Comparison of ENCODE assay signal across 8 cellular contexts in genomic region chr4:10106421-10107039, GRCh38. TPM values are rescaled to one million over a fixed set of nuclear protein-coding genes. Genes with fewer than 3 reads are reported as not detected.
DNase-seq lines count a peak whose midpoint lies in the region; TF ChIP-seq lines count a peak whose summit lies in the region.

No MANE protein-coding gene starts in this region.

- no peak overlapping the region for H3K4ac ChIP-seq in H9 (ENCODE audit: low read depth, low read length)

- H3K9me3 ChIP-seq in H9 (ENCODE audit: control insufficient read depth, low read depth, low read length) = no peaks in the 10 kb centered on the region

- H2AK5ac ChIP-seq in H9 (ENCODE audit: insufficient read length, low read length) = no peak overlapping the region

- H3K23me2 ChIP-seq in H9 (ENCODE audit: insufficient read length, low read depth, low read length, poor library complexity, severe bottlenecking) = no peaks in the 10 kb centered on the region

- POLR2A ChIA-PET in activated CD4-positive, alpha-beta memory T cell treated with anti-CD3 and anti-CD28 coated beads for 36 hours (lab: Charles Lee) = interaction anchor here (0.9 to 8.8 kb wide), 5 partner anchors 8 to 13 kb away, joined by 3 to 80 read pairs (median 5); partner anchors contain the start of gene WDR1

- H3K27me3 ChIP-seq in dorsolateral prefrontal cortex (no peaks in the 10 kb centered on the region), H9 (ENCODE audit: insufficient read depth, low read length) (no peaks in the 10 kb centered on the region)

- no peak overlapping the region for H3K9ac ChIP-seq in H9 (ENCODE audit: extremely low read depth, insufficient read length, low read length)

- no peaks in the 10 kb centered on the region for H3K27me3 Mint-ChIP-seq in activated CD4-positive, alpha-beta memory T cell treated with anti-CD3 and anti-CD28 coated beads for 36 hours
- no peaks in the 10 kb centered on the region; the same call in 1 of the 2 replicates for H3K27me3 Mint-ChIP-seq in H9 (ENCODE audit: low read depth)

- no peak overlapping the region for H2BK20ac ChIP-seq in H9 (ENCODE audit: low read depth, low read length, poor library complexity, severe bottlenecking)

- peaks cover 4% of the 10 kb centered on the region for H3K79me1 ChIP-seq in H9 (ENCODE audit: insufficient read depth, low read depth, low read length, poor library complexity, severe bottlenecking)

- H3K4me1 Mint-ChIP-seq in activated CD4-positive, alpha-beta memory T cell treated with anti-CD3 and anti-CD28 coated beads for 36 hours (ENCODE audit: low read depth) = peaks cover 98% of the 10 kb centered on the region
- peaks cover 80 to 91% of the 10 kb centered on the region in 2 experiments for H3K4me1 Mint-ChIP-seq in H9

- H4K5ac ChIP-seq in H9 (ENCODE audit: insufficient read length, low read depth, low read length) = no peak overlapping the region

- H3K4me3 ChIP-seq in AG10803 (ENCODE audit: low read length) (peak overlapping the region; percentile 49), dorsolateral prefrontal cortex (peak overlapping the region in 12 of 59 donors; percentile 0 to 32 (median 14))

- no peak overlapping the region for H2BK120ac ChIP-seq in H9 (ENCODE audit: low read depth, low read length, poor library complexity, severe bottlenecking)

- H4K91ac ChIP-seq in H9 (ENCODE audit: insufficient read length, low read depth, low read length) = no peak overlapping the region

- H3K23ac ChIP-seq in H9 (ENCODE audit: insufficient read length, low read depth, low read length) = no peak overlapping the region

- peaks cover 2% of the 10 kb centered on the region for H4K20me1 ChIP-seq in H9 (ENCODE audit: control insufficient read depth, insufficient read depth, insufficient read length)

- peaks cover 68% of the 10 kb centered on the region for H3K36me3 Mint-ChIP-seq in activated CD4-positive, alpha-beta memory T cell treated with anti-CD3 and anti-CD28 coated beads for 36 hours
- H3K36me3 Mint-ChIP-seq in H9 (ENCODE audit: insufficient read depth in 1 of 3, low read depth in 3 of 3) = peaks cover 55 to 70% (median 66%) of the 10 kb centered on the region in 3 experiments

- H3K56ac ChIP-seq in H9 (ENCODE audit: insufficient read length, low read depth, low read length) = no peak overlapping the region

- DNase-seq in AG10803 (ENCODE audit: low read depth) (peak; percentile 95), HUDEP-2 (lab: John Stamatoyannopoulos, UW; ENCODE audit: unreplicated experiment in 76 of 76) (peak in 71 of 76 experiments; percentile 10 to 84 (median 64)), dorsolateral prefrontal cortex (peak in 8 of 10 donors; percentile 23 to 90 (median 80)), mucosa of gallbladder (ENCODE audit: low spot score) (peak; percentile 78), H9 (no peak), DMS 273 (lab: John Stamatoyannopoulos, UW; ENCODE audit: unreplicated experiment) (no peak)
- peak; percentile 90 for DNase-seq in activated CD4-positive, alpha-beta memory T cell treated with anti-CD3 and anti-CD28 coated beads for 36 hours
- DNase-seq in stimulated activated CD8-positive, alpha-beta memory T cell treated with anti-CD3 and anti-CD28 coated beads, Interleukin-7, amount 100 ng/mL, for 24 hours (ENCODE audit: low read depth) = peak; percentile 56

- no peak for TF ChIP-seq CTCF in AG10803 (conservative IDR thresholded peaks at IDR 0.05; ENCODE audit: low read length)
- TF ChIP-seq CTCF in dorsolateral prefrontal cortex (IDR thresholded peaks at IDR 0.05 in 54 of 56, conservative IDR thresholded peaks at IDR 0.05 in 2 of 56; ENCODE audit: low read depth in 1 of 56, partially characterized antibody in 56 of 56) = no peak
- no peak for TF ChIP-seq CTCF in H9 (conservative IDR thresholded peaks at IDR 0.05)

- no CpG with 5 or more reads among the region's 13 CpGs for WGBS in H9 (ENCODE audit: extremely low coverage, insufficient read length, low lambda C conversion rate)

- intact Hi-C loops in activated CD4-positive, alpha-beta memory T cell treated with anti-CD3 and anti-CD28 coated beads for 36 hours (cut with micrococcal nuclease) = loop anchor here (1.0 to 10.0 kb wide), 3 partner anchors 10 to 342 kb away; partner anchors contain the start of gene WDR1
- intact Hi-C loops in dorsolateral prefrontal cortex (cut with DNase I) = no loop called here

- H2BK12ac ChIP-seq in H9 (ENCODE audit: insufficient read length, low read depth, low read length) = no peak overlapping the region

- H3K4me3 Mint-ChIP-seq in activated CD4-positive, alpha-beta memory T cell treated with anti-CD3 and anti-CD28 coated beads for 36 hours = peak overlapping the region; percentile 66
- no peak overlapping the region; a peak in 1 of 5 replicates for H3K4me3 Mint-ChIP-seq in H9

- H2BK5ac ChIP-seq in H9 (ENCODE audit: insufficient read length, low read length) = no peak overlapping the region

- H3K27ac ChIP-seq in dorsolateral prefrontal cortex (peak overlapping the region in 51 of 59 donors; percentile 14 to 88 (median 70)), H9 (ENCODE audit: insufficient read length, low read depth, low read length) (no peak overlapping the region)

- no peak overlapping the region for H3K4me2 ChIP-seq in H9 (ENCODE audit: insufficient read depth, insufficient read length, low read length)

- peak overlapping the region; percentile 86 for H3K27ac Mint-ChIP-seq in activated CD4-positive, alpha-beta memory T cell treated with anti-CD3 and anti-CD28 coated beads for 36 hours
- H3K27ac Mint-ChIP-seq in H9 = no peak overlapping the region; a peak in 1 of 7 replicates

- no peak overlapping the region for H4K8ac ChIP-seq in H9 (replicated peaks; ENCODE audit: insufficient read length, low read depth, low read length)

- no peak overlapping the region for H3T11ph ChIP-seq in H9 (ENCODE audit: low read length)

- H3K4me1 ChIP-seq in H9 (ENCODE audit: insufficient read depth, low read length) = peaks cover 9% of the 10 kb centered on the region; the same call in 1 of the 2 replicates

- no peak overlapping the region for H2AFZ ChIP-seq in H9 (ENCODE audit: low read length)

- CTCF ChIA-PET in activated CD4-positive, alpha-beta memory T cell treated with anti-CD3 and anti-CD28 coated beads for 36 hours (lab: Charles Lee) = interaction anchor here (1.0 to 2.1 kb wide), 5 partner anchors 9 to 355 kb away, joined by 3 to 5 read pairs (median 4); no protein-coding TSS in a partner anchor

- H3K14ac ChIP-seq in H9 (ENCODE audit: insufficient read depth, low read length) = no peak overlapping the region; the same call in 1 of the 2 replicates

- peaks cover 81% of the 10 kb centered on the region for H3K79me2 ChIP-seq in H9 (ENCODE audit: insufficient read depth, low read length)

- H3K9me3 Mint-ChIP-seq in activated CD4-positive, alpha-beta memory T cell treated with anti-CD3 and anti-CD28 coated beads for 36 hours = no peaks in the 10 kb centered on the region
- H3K9me3 Mint-ChIP-seq in H9 = no peaks in the 10 kb centered on the region; a peak in 1 of 5 replicates

- H2BK15ac ChIP-seq in H9 (ENCODE audit: low read depth, low read length) = no peak overlapping the region

- H3K18ac ChIP-seq in H9 (ENCODE audit: insufficient read length, low read depth, low read length) = no peak overlapping the region

RNA-seq across cellular contexts. Expression of gene WDR1, which starts 10.1 kb away (rescaled TPM):
- total RNA-seq in activated CD4-positive, alpha-beta memory T cell treated with anti-CD3 and anti-CD28 coated beads for 36 hours = 100 to 1,000 TPM; 351 to 353 TPM
- total RNA-seq in dorsolateral prefrontal cortex = 100 to 1,000 TPM in 77 of 120 experiments, 10 to 100 TPM in 43; 67.7 to 164 (median 107) TPM
- total RNA-seq in mucosa of gallbladder = 297 TPM
- total RNA-seq in H9 (2021) = 366 and 367 TPM in 2 replicates

Comparison
In these comparisons a context has a peak if more than half of its experiments do, and no peak if none do; other contexts are left out.
1. DNase-seq: peak in AG10803 (single experiment), HUDEP-2 (71 of 76), activated CD4-positive, alpha-beta memory T cell treated with anti-CD3 and anti-CD28 coated beads for 36 hours (single experiment), dorsolateral prefrontal cortex (8 of 10), mucosa of gallbladder (single experiment) and stimulated activated CD8-positive, alpha-beta memory T cell treated with anti-CD3 and anti-CD28 coated beads, Interleukin-7, amount 100 ng/mL, for 24 hours (single experiment); none in H9 (single experiment) and DMS 273 (single experiment).